In the genomic region with DNA sequence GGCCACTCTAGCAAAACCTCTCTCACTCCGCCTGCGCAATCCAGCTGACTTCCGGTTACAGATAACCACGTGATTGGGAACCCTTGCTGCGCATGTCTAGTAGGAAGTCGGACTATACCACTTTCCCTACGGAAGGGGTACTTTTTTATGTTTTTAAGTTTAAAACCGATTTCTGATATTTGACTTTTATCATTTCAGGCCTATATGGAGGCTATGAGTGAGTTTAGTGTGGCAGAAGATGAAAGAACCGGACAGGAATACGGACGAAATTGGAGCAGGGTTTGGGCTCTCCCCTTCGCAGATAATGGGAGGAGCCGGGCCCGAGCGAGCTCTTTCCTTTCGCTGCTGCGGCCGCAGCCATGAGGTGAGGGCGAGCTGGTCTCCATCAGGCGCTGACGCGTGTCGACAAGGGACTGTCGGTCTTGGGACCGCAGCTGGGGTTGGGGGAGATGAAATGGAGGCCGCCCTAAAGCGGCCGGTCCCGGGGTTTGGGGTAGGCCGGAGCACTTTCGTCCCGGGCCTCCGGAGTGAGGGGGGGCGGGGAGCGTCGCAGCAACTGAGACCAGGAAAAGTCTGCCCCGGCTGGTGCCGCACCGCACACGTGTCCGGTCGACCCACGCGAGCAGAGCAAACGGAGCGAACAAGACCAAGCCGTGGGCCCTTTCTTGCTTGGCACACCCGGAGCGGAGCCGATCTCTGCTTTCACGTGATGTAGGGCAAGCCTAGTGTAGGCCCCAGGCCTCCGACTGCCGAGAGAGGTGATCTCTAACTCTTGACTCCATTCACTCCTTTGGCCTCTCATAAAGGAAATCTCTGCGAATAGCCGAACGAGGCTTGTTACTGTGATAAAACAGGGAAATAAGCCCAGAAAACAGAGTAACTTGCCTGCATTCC, we compare ENCODE assay signal across 8 cellular contexts. TPM values are rescaled to one million over a fixed set of nuclear protein-coding genes. Genes with fewer than 3 reads are reported as not detected.
DNase-seq lines count a peak whose midpoint lies in the region; ATAC-seq and TF ChIP-seq lines count a peak whose summit lies in the region.

TSS of gene RPL19 (plus strand) at position 298 of the 894 bp plus-strand sequence. CDS start at position 360, 62 bp downstream.

- H3K27me3 ChIP-seq in A673 (replicated peaks; ENCODE audit: insufficient read depth, low read depth, low read length, poor library complexity) = no peaks in the 10 kb centered on the region
- no peaks in the 10 kb centered on the region for H3K27me3 ChIP-seq in WERI-Rb-1 (ENCODE audit: insufficient read depth, low read depth, severe bottlenecking)
- no peaks in the 10 kb centered on the region for H3K27me3 ChIP-seq in breast epithelium

- H3K9me3 ChIP-seq in A673 (ENCODE audit: low read depth, low read length, poor library complexity, severe bottlenecking) (no peaks in the 10 kb centered on the region), WERI-Rb-1 (ENCODE audit: severe bottlenecking) (no peaks in the 10 kb centered on the region), breast epithelium (no peaks in the 10 kb centered on the region)

- H3K27ac ChIP-seq in A673 (ENCODE audit: low read depth, low read length, poor library complexity, severe bottlenecking) (peak within 1 kb of the TSS; percentile 99), WERI-Rb-1 (peak within 1 kb of the TSS; percentile 100), breast epithelium (peak within 1 kb of the TSS; percentile 97 to 98), skin epidermis (peak within 1 kb of the TSS; percentile 95 to 100 (median 99))

- peak; percentile 89 for DNase-seq in A673 (ENCODE audit: low spot score)
- peak; percentile 98 for DNase-seq in NCI-H2227 treated with DMSO at 0.1 percent for 48 hours (lab: John Stamatoyannopoulos, UW)
- peak; percentile 91 for DNase-seq in WERI-Rb-1
- DNase-seq in breast epithelium (ENCODE audit: low spot score in 2 of 2) = peak; percentile 90 to 93
- DNase-seq in iPS-NIHi11 (ENCODE audit: low spot score) = peak; percentile 89

- intact Hi-C loops in A673 (cut with micrococcal nuclease; ENCODE audit: unreplicated experiment) = loop anchor here (5.0 kb wide), 1 partner anchor 37 kb away; no protein-coding TSS in a partner anchor
- intact Hi-C loops in breast epithelium (cut with DNase I; ENCODE audit: low total_unique reads) = no loop called here

- CTCF ChIA-PET in A673 (lab: Charles Lee) = interaction anchor here (0.9 to 1.2 kb wide), 4 partner anchors 35 to 48 kb away, joined by 3 to 5 read pairs (median 3); no protein-coding TSS in a partner anchor

- TF ChIP-seq CTCF in A673 (conservative IDR thresholded peaks at IDR 0.05; ENCODE audit: low read depth, low read length) = no peak
- TF ChIP-seq CTCF in WERI-Rb-1 (IDR thresholded peaks at IDR 0.05; ENCODE audit: low read depth, low read length) = no peak
- TF ChIP-seq CTCF in breast epithelium (IDR thresholded peaks at IDR 0.05) = no peak

- ATAC-seq in GM18870 (IDR thresholded peaks at IDR 0.05; ENCODE audit: unreplicated experiment) = peak; percentile 77
- peak; percentile 61 for ATAC-seq in HG03159 (IDR thresholded peaks at IDR 0.05; ENCODE audit: unreplicated experiment)

- POLR2A ChIA-PET in A673 (lab: Charles Lee; ENCODE audit: low non-redundant PET) = interaction anchor here (0.5 to 0.9 kb wide), 8 partner anchors 9 to 401 kb away, joined by 3 to 20 read pairs (median 6); partner anchors contain the start of gene PIP4K2B

- TF ChIP-seq POLR2A in breast epithelium (IDR thresholded peaks at IDR 0.05) = peak; percentile 55

- no TSS peak for BruUV-seq in A673 (replicated peaks; lab: Mats Ljungman, UMichigan)

- peak within 1 kb of the TSS; percentile 88 for H3K4me3 ChIP-seq in A673 (ENCODE audit: low read depth, low read length, poor library complexity, severe bottlenecking)
- H3K4me3 ChIP-seq in WERI-Rb-1 (ENCODE audit: low read depth, low read length) = peak within 1 kb of the TSS; percentile 96
- H3K4me3 ChIP-seq in breast epithelium = peak within 1 kb of the TSS; percentile 95 to 100 (median 95)
- peak within 1 kb of the TSS; percentile 77 to 96 (median 83) for H3K4me3 ChIP-seq in skin epidermis

- H3K4me1 ChIP-seq in A673 (ENCODE audit: insufficient read depth, low read length, poor library complexity, severe bottlenecking) (peaks cover 30% of the 10 kb centered on the region), breast epithelium (peaks cover 12 to 18% of the 10 kb centered on the region in 2 donors)

- H3K36me3 ChIP-seq in A673 (ENCODE audit: insufficient read depth, low read length, poor library complexity, severe bottlenecking) (peaks cover 33% of the 10 kb centered on the region), WERI-Rb-1 (peaks cover 43% of the 10 kb centered on the region), breast epithelium (peaks cover 5% of the 10 kb centered on the region)

RNA-seq across cellular contexts. Expression of gene RPL19, which starts in this region (rescaled TPM):
- total RNA-seq in A673 (2021) (950 and 1,115 TPM in 2 replicates), breast epithelium (1,000 to 10,000 TPM; 2,817 to 3,666 (median 3,432) TPM)

Comparison
In these comparisons a context has a peak if more than half of its experiments do, and no peak if none do; other contexts are left out.
1. Peak in every context shown above with its lines: DNase-seq, ATAC-seq, H3K4me3 ChIP-seq and H3K27ac ChIP-seq.